1 cellular context compared by ENCODE assay signal in genomic region chr2:61762292-61762691, GRCh38.
TF ChIP-seq lines count a peak whose summit lies in the region.

No MANE protein-coding gene starts in this region.

TF ChIP-seq in GM12878, 131 proteins besides CTCF, POLR2A, EP300 and RAD21 (continued from another document):
- TF ChIP-seq ZZZ3 (IDR thresholded peaks at IDR 0.05; ENCODE audit: control insufficient read depth, insufficient read length, low read depth): no peak
- 0 out of 2 replicates have a peak, but pooled peaks have one; percentile 20 for TF ChIP-seq TCF7 (IDR thresholded peaks at IDR 0.05; ENCODE audit: borderline replicate concordance)
- TF ChIP-seq MAX (IDR thresholded peaks at IDR 0.05; ENCODE audit: low read depth, low read length): no peak
- no peak for TF ChIP-seq MLLT1 (IDR thresholded peaks at IDR 0.05)
- no peak for TF ChIP-seq NFYA (IDR thresholded peaks at IDR 0.05; ENCODE audit: borderline replicate concordance, low read depth, low read length)
- TF ChIP-seq MEF2A (IDR thresholded peaks at IDR 0.05; ENCODE audit: insufficient read depth, low read depth, low read length): 0 out of 2 replicates have a peak, but pooled peaks have one; percentile 18
- peak; percentile 90 for TF ChIP-seq POU2F2 (IDR thresholded peaks at IDR 0.05; ENCODE audit: borderline replicate concordance, low read depth, low read length)
- no peak for TF ChIP-seq SMC3 (IDR thresholded peaks at IDR 0.05; ENCODE audit: borderline replicate concordance, low read length)
- no peak for TF ChIP-seq ZNF384 (IDR thresholded peaks at IDR 0.05; ENCODE audit: borderline replicate concordance, low read depth, low read length)
- TF ChIP-seq MXI1 (IDR thresholded peaks at IDR 0.05; ENCODE audit: low read depth, low read length): no peak
- TF ChIP-seq HSF1 (IDR thresholded peaks at IDR 0.05; ENCODE audit: low read depth, low read length): no peak
- no peak for TF ChIP-seq NR2F1 (conservative IDR thresholded peaks at IDR 0.05)
- no peak for TF ChIP-seq PAX8 (IDR thresholded peaks at IDR 0.05)
- TF ChIP-seq CHD1 (IDR thresholded peaks at IDR 0.05; ENCODE audit: low read depth, low read length): no peak
- peak; percentile 76 for TF ChIP-seq RUNX3 (IDR thresholded peaks at IDR 0.05; ENCODE audit: low read length)
- peak in 1 of 2 experiments; percentile 55; a peak in 1 of 4 replicates for TF ChIP-seq ETV6 (conservative IDR thresholded peaks at IDR 0.05 in 1 of 2, IDR thresholded peaks at IDR 0.05 in 1 of 2; ENCODE audit: borderline replicate concordance in 1 of 2, low read depth in 1 of 2)
- TF ChIP-seq NFIC (IDR thresholded peaks at IDR 0.05; ENCODE audit: low read depth, low read length): peak; percentile 31; the same call in 1 of the 2 replicates
- peak in 1 of 2 experiments; percentile 48; a peak in 1 of 4 replicates for TF ChIP-seq BHLHE40 (IDR thresholded peaks at IDR 0.05; ENCODE audit: borderline replicate concordance in 1 of 2, low read depth in 2 of 2, low read length in 1 of 2)
- TF ChIP-seq PKNOX1 (IDR thresholded peaks at IDR 0.05): no peak
- TF ChIP-seq BCLAF1 (IDR thresholded peaks at IDR 0.05): no peak
- TF ChIP-seq RAD51 (IDR thresholded peaks at IDR 0.05): no peak
